Comparison of ENCODE assay signal across 9 cellular contexts in the genomic region with DNA sequence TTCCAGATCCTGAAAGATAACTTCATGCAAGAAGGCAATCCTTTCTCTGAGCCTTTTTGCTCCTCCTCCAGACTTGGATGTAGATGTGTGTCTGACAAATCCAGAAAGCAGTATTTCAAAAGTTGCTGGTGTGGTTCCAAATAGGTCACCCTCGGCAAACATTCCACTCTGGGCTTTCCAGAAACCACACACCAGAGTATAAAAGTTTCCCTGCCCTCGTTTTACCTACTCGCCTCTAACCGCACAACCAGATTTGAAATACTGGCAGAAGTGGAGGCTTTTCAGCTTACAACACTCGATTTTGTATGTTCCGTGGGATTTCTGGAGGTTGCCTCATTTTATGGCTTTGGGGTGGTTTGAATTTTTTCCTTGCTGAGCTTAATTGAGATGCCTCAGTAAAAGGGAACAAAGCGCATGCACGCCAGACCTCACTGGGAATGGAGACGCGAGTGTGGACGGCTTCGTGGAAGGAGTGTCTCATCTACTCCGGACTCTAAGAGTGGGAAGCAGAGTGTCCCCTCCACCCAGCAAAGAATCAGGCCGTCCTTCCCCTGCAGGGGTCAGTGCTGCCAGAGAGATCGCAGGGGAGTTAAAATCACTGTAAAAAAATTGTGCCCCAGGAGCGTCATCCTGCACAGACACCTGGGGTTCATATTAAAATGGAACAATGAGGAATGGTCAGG. TPM values are rescaled to one million over a fixed set of nuclear protein-coding genes. Genes with fewer than 3 reads are reported as not detected.
DNase-seq lines count a peak whose midpoint lies in the region; ATAC-seq, FAIRE-seq and TF ChIP-seq lines count a peak whose summit lies in the region.
"Had no signal": no experiment of that assay in that cellular context is flagged by ENCODE, and none has a peak within 500 bp of the region (broad histone marks: within the 10 kb centered on the region; RNA-seq: fewer than 3 reads in every experiment).

No MANE protein-coding gene starts in this region.

- peak; percentile 78 to 93 for ATAC-seq in lower lobe of right lung
- no peak for ATAC-seq in HG03378 (IDR thresholded peaks at IDR 0.05; ENCODE audit: unreplicated experiment)

- 54 to 55% (median 54%) methylated on average over 16 of the region's 16 CpGs for WGBS in ovary, 3 donors

- no peak for TF ChIP-seq CTCF in chondrocyte (IDR thresholded peaks at IDR 0.05)
- no peak for TF ChIP-seq CTCF in lower lobe of right lung (IDR thresholded peaks at IDR 0.05)
- no peak for TF ChIP-seq CTCF in ovary (IDR thresholded peaks at IDR 0.05)

- DNase-seq in LoVo (ENCODE audit: low spot score) (peak; percentile 4), chondrocyte (ENCODE audit: low spot score) (no peak), lower lobe of right lung (no peak), urothelium cell line (ENCODE audit: low spot score) (peak; percentile 86), ovary (no peak)
- no peak for DNase-seq in activated CD4-positive, CD25-positive, alpha-beta regulatory T cell (lab: John Stamatoyannopoulos, UW)
- DNase-seq: activated T-cell treated with anti-CD3 and anti-CD28 coated beads for 4 hours had no signal

- no peak for TF ChIP-seq EP300 in ovary (IDR thresholded peaks at IDR 0.05)

- no peaks in the 10 kb centered on the region for H3K27me3 ChIP-seq in lower lobe of right lung (ENCODE audit: low read depth)
- H3K27me3 ChIP-seq in ovary, result no peaks in the 10 kb centered on the region

- intact Hi-C loops in lower lobe of right lung (cut with DNase I) (no loop called here), ovary (cut with DNase I) (no loop called here)

- H3K4me3 Mint-ChIP-seq in chondrocyte (ENCODE audit: unreplicated experiment), result no peak overlapping the region
- H3K4me3 Mint-ChIP-seq: neural crest cell had no signal

- H3K4me1 ChIP-seq in lower lobe of right lung (peaks cover 15% of the 10 kb centered on the region), ovary (ENCODE audit: insufficient read depth) (no peaks in the 10 kb centered on the region)

- H3K4me3 ChIP-seq in lower lobe of right lung, result peak overlapping the region; percentile 14
- no peak overlapping the region for H3K4me3 ChIP-seq in ovary

- H3K27ac ChIP-seq in lower lobe of right lung, result no peak overlapping the region
- H3K27ac ChIP-seq in ovary, result no peak overlapping the region

- H3K9me3 ChIP-seq in lower lobe of right lung (no peaks in the 10 kb centered on the region), ovary (no peaks in the 10 kb centered on the region)

- peaks cover 16% of the 10 kb centered on the region for H3K4me1 Mint-ChIP-seq in chondrocyte (ENCODE audit: low read depth)
- H3K4me1 Mint-ChIP-seq: neural crest cell had no signal

- no peaks in the 10 kb centered on the region for H3K27me3 Mint-ChIP-seq in chondrocyte (ENCODE audit: low read depth)

- no peaks in the 10 kb centered on the region for H3K9me3 Mint-ChIP-seq in chondrocyte (ENCODE audit: low read depth)
- H3K9me3 Mint-ChIP-seq: neural crest cell had no signal

- H3K36me3 Mint-ChIP-seq in chondrocyte (ENCODE audit: low read depth), result peaks cover 7% of the 10 kb centered on the region

- H3K36me3 ChIP-seq in lower lobe of right lung (no peaks in the 10 kb centered on the region), ovary (no peaks in the 10 kb centered on the region)

- no peak for TF ChIP-seq POLR2A in ovary (IDR thresholded peaks at IDR 0.05)

- H3K27ac Mint-ChIP-seq in chondrocyte (ENCODE audit: unreplicated experiment), result peak overlapping the region; percentile 82

- peak; percentile 69 for FAIRE-seq in urothelium cell line (lab: Jason Lieb, UNC)

RNA-seq across cellular contexts. Expression of gene RPL31, which starts 44.0 kb away (rescaled TPM):
- total RNA-seq in chondrocyte (951 to 1,014 TPM (median 979 TPM) in 3 replicates), lower lobe of right lung (1,065 TPM), ovary (1,000 to 10,000 TPM; 2,349 to 3,823 (median 3,072) TPM)
- polyA plus RNA-seq in ovary, result over 10,000 TPM in 1 of 2 donors, 1,000 to 10,000 TPM in 1; 3,276 to 14,384 TPM

Comparison
In these comparisons a context has a peak if more than half of its experiments do, and no peak if none do; other contexts are left out.
1. DNase-seq: peak in LoVo (single experiment) and urothelium cell line (single experiment); none in chondrocyte (single experiment), lower lobe of right lung (single experiment), activated CD4-positive, CD25-positive, alpha-beta regulatory T cell (0 of 4) and ovary (0 of 5).